In the genomic region with DNA sequence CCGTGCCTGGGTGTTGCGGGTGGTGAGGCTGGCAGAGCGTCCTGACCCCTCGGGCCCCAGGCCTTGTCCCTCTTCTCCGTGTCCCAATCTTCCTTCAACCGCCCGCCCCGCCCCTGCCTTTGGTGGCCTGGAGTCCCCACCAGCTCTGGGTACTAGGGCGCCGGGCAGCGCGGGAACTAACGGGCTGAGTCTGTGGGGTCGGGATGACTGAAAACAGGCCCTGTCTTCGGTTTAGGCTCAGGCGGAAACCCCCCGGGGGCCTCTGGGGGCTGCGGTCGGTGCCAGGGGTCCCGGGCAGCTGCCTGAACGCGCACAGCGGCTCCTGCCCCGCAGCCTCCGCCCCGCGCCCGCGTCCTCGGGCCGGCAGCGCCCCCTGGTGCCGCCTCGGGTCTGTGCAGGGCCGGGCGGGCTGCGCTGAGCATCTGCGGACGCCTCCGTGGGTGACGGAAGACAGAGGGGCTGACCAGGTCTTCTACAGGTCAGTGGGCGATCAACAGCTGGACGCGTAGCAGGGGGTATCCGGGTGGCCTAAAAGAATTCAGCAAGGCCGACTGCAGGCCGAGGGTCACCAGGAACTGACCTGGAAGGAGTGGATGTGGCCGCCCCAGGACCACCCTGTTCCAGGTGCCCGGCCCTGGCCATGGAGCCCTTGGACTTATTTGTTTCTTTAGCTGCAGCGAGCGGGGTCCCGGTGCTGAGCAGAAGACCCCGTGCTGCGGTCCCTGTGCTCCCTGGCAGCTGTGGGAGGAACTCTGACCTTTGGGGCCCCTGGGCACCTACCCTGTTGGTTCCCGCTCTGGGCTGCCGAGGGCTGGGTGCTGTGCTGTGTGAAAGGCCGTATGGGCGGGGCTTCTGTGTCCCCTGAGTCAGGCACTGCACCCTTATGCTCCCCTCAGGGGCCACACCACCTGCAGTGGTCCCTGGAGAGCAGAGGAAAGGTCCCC, we compare ENCODE assay signal across 7 cellular contexts.
DNase-seq lines count a peak whose midpoint lies in the region; ATAC-seq and TF ChIP-seq lines count a peak whose summit lies in the region.
"Not testable (repeated sequence)": the region's sequence is repeated elsewhere in the genome, so short reads cannot be mapped to it uniquely, and the experiment has no call there.

No MANE protein-coding gene starts in this region.

- H3K4me1 Mint-ChIP-seq in T-helper 17 cell = peaks cover 10% of the 10 kb centered on the region
- not testable (repeated sequence) for H3K4me1 Mint-ChIP-seq in activated naive CD8-positive, alpha-beta T cell (ENCODE audit: low read depth)

- peak overlapping the region; percentile 31 for H3K4me3 Mint-ChIP-seq in T-helper 17 cell
- peak overlapping the region; percentile 54 for H3K4me3 Mint-ChIP-seq in activated naive CD8-positive, alpha-beta T cell

- not testable (repeated sequence) for H3K9me3 Mint-ChIP-seq in activated naive CD8-positive, alpha-beta T cell (ENCODE audit: low read depth)

- ATAC-seq in GM18858 (IDR thresholded peaks at IDR 0.05; ENCODE audit: unreplicated experiment) = peak; percentile 56
- ATAC-seq in HG03558 (IDR thresholded peaks at IDR 0.05; ENCODE audit: extremely low read depth, unreplicated experiment) = peak; percentile 73
- peak; percentile 95 for ATAC-seq in T-helper 17 cell
- peak; percentile 96 for ATAC-seq in Right ventricle myocardium superior (ENCODE audit: poor library complexity)

- H4K20me1 ChIP-seq in osteoblast (ENCODE audit: insufficient read depth, low read length) = not testable (repeated sequence)

- not testable (repeated sequence) for H3K4me3 ChIP-seq in HFF-Myc (replicated peaks; ENCODE audit: low read depth, low read length); osteoblast (ENCODE audit: insufficient read depth, low read length)

- TF ChIP-seq CTCF in HFF-Myc (IDR thresholded peaks at IDR 0.05; ENCODE audit: low read depth, low read length, missing control alignments) (peak; percentile 13), osteoblast (IDR thresholded peaks at IDR 0.05; ENCODE audit: extremely low read depth, low read depth, low read length) (peak; percentile 17)

- peaks cover 75% of the 10 kb centered on the region for H3K27me3 Mint-ChIP-seq in T-helper 17 cell
- peaks cover 16% of the 10 kb centered on the region for H3K27me3 Mint-ChIP-seq in activated naive CD8-positive, alpha-beta T cell

- not testable (repeated sequence) for H3K27ac ChIP-seq in osteoblast (ENCODE audit: low read depth, low read length)

- H3K9me3 ChIP-seq in T-helper 17 cell (ENCODE audit: control insufficient read depth, low read length, poor library complexity, severe bottlenecking); osteoblast (ENCODE audit: low read depth, low read length): not testable (repeated sequence)

- H3K36me3 Mint-ChIP-seq in T-helper 17 cell (ENCODE audit: low read depth); activated naive CD8-positive, alpha-beta T cell: not testable (repeated sequence)

- H3K27ac Mint-ChIP-seq in T-helper 17 cell; activated naive CD8-positive, alpha-beta T cell: not testable (repeated sequence)

- not testable (repeated sequence) for H2AFZ ChIP-seq in osteoblast (ENCODE audit: low read length)

- H3K4me2 ChIP-seq in osteoblast (ENCODE audit: insufficient read depth, low read length) = not testable (repeated sequence)

- not testable (repeated sequence) for H3K36me3 ChIP-seq in osteoblast (ENCODE audit: insufficient read depth, low read length)

- not testable (repeated sequence) for DNase-seq in HFF-Myc (ENCODE audit: extremely low read depth, low read depth); T-helper 17 cell
- DNase-seq in Right ventricle myocardium superior (peak; percentile 54), osteoblast (ENCODE audit: insufficient read length, low spot score, missing footprints) (peak; percentile 47)

- peaks cover 36% of the 10 kb centered on the region for H3K27me3 ChIP-seq in osteoblast (ENCODE audit: insufficient read depth, low read length)

- H3K4me1 ChIP-seq in osteoblast (ENCODE audit: insufficient read depth, low read length) = not testable (repeated sequence)

- not testable (repeated sequence) for H3K79me2 ChIP-seq in osteoblast (ENCODE audit: insufficient read depth, low read length)

- intact Hi-C loops in Right ventricle myocardium superior (cut with DNase I) = not testable (repeated sequence)
